19 cellular contexts compared by ENCODE assay signal in the genomic region with DNA sequence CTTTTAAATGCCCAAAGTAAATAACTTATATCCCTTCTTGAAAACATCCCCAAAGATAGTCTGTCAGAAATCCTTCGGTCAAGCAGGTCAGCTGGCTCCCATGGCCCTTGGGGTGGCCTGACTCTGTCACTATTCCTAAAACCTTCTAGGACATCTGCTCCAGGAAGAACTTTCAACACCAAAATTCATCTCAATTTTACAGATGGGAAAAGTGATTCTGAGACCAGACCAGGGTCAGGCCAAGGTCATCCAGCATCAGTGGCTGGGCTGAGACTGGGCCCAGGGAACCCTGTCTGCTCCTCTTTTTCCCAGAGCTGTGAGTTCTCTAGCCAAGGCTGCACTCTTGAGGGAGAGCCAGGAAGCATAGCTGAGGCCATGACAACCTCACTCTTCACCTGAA. TPM values are rescaled to one million over a fixed set of nuclear protein-coding genes. Genes with fewer than 3 reads are reported as not detected.
DNase-seq lines count a peak whose midpoint lies in the region; ATAC-seq, FAIRE-seq and TF ChIP-seq lines count a peak whose summit lies in the region.
"Had no signal": no experiment of that assay in that cellular context is flagged by ENCODE, and none has a peak within 500 bp of the region (broad histone marks: within the 10 kb centered on the region; RNA-seq: fewer than 3 reads in every experiment).

No MANE protein-coding gene starts in this region.

- H3K9me3 Mint-ChIP-seq in activated CD8-positive, alpha-beta T cell treated with anti-CD3 and anti-CD28 coated beads for 36 hours, result no peaks in the 10 kb centered on the region
- H3K9me3 Mint-ChIP-seq: CD8-positive, alpha-beta T cell; T-cell had no signal

- H3K27me3 Mint-ChIP-seq in activated CD8-positive, alpha-beta T cell treated with anti-CD3 and anti-CD28 coated beads for 36 hours, result no peaks in the 10 kb centered on the region
- H3K27me3 Mint-ChIP-seq: T-cell had no signal

- no peak for TF ChIP-seq POLR2A in esophagus squamous epithelium (IDR thresholded peaks at IDR 0.05)
- TF ChIP-seq POLR2A in Peyer's patch (IDR thresholded peaks at IDR 0.05), result no peak

- no peak overlapping the region for H3K4me3 Mint-ChIP-seq in activated CD8-positive, alpha-beta T cell treated with anti-CD3 and anti-CD28 coated beads for 36 hours
- H3K4me3 Mint-ChIP-seq: CD8-positive, alpha-beta T cell; T-cell had no signal

- H3K9me3 ChIP-seq in esophagus squamous epithelium (no peaks in the 10 kb centered on the region), Peyer's patch (no peaks in the 10 kb centered on the region)

- peak overlapping the region in 3 of 4 donors; percentile 37 to 72 (median 57) for H3K27ac ChIP-seq in esophagus squamous epithelium
- H3K27ac ChIP-seq in skin epidermis, result peak overlapping the region in 11 of 21 experiments; percentile 21 to 69 (median 44)
- H3K27ac ChIP-seq in Peyer's patch, result peak overlapping the region in 1 of 4 donors; percentile 19
- H3K27ac ChIP-seq: PC-9 had no signal

- H3K4me3 ChIP-seq in esophagus squamous epithelium (no peak overlapping the region), skin epidermis (no peak overlapping the region), Peyer's patch (no peak overlapping the region), H7 (ENCODE audit: insufficient read depth, low read depth, low read length) (no peak overlapping the region)
- H3K4me3 ChIP-seq: PC-9 had no signal

- no peak for ATAC-seq in activated CD8-positive, alpha-beta T cell treated with anti-CD3 and anti-CD28 coated beads for 36 hours
- ATAC-seq: CD8-positive, alpha-beta T cell; T-cell had no signal

- FAIRE-seq in GM19239 (lab: Jason Lieb, UNC), result peak; percentile 35
- FAIRE-seq: endometrium had no signal

- POLR2A ChIA-PET in activated CD8-positive, alpha-beta T cell treated with anti-CD3 and anti-CD28 coated beads for 36 hours (lab: Charles Lee), result interaction anchor here (0.6 to 19.8 kb wide), 6 partner anchors 11 to 242 kb away, joined by 3 to 264 read pairs (median 3); a partner anchor contains a TSS

- no peaks in the 10 kb centered on the region for H3K27me3 ChIP-seq in esophagus squamous epithelium
- H3K27me3 ChIP-seq in Peyer's patch, result no peaks in the 10 kb centered on the region
- H3K27me3 ChIP-seq in H7 (ENCODE audit: control insufficient read depth, insufficient read depth, low read length), result no peaks in the 10 kb centered on the region

- H3K36me3 Mint-ChIP-seq in activated CD8-positive, alpha-beta T cell treated with anti-CD3 and anti-CD28 coated beads for 36 hours (ENCODE audit: low read depth), result peaks cover 67% of the 10 kb centered on the region

- peaks cover 16 to 73% (median 32%) of the 10 kb centered on the region in 3 donors for H3K36me3 ChIP-seq in esophagus squamous epithelium
- peaks cover 0 to 21% (median 0%) of the 10 kb centered on the region in 3 donors for H3K36me3 ChIP-seq in Peyer's patch
- H3K36me3 ChIP-seq in H7 (replicated peaks; ENCODE audit: control insufficient read depth, insufficient read depth, low read length), result no peaks in the 10 kb centered on the region; the same call in 1 of the 2 replicates

- TF ChIP-seq CTCF in activated CD8-positive, alpha-beta T cell treated with anti-CD3 and anti-CD28 coated beads for 36 hours (IDR thresholded peaks at IDR 0.05), result no peak
- TF ChIP-seq CTCF in esophagus squamous epithelium (IDR thresholded peaks at IDR 0.05) (no peak), Peyer's patch (IDR thresholded peaks at IDR 0.05) (no peak)

- intact Hi-C loops in activated CD8-positive, alpha-beta T cell treated with anti-CD3 and anti-CD28 coated beads for 36 hours (cut with micrococcal nuclease), result loop anchor here (2.0 kb wide), 1 partner anchor 18 kb away; no protein-coding TSS in a partner anchor
- intact Hi-C loops in esophagus squamous epithelium (cut with DNase I), result no loop called here

- DNase-seq in GM19239 (ENCODE audit: insufficient read length, low spot score) (no peak), esophagus squamous epithelium (lab: John Stamatoyannopoulos, UW) (no peak), Peyer's patch (no peak), H7 (no peak), T-helper 1 cell (no peak)
- DNase-seq in activated CD8-positive, alpha-beta T cell treated with anti-CD3 and anti-CD28 coated beads for 36 hours, result no peak
- DNase-seq: activated CD4-positive, CD25-positive, alpha-beta regulatory T cell treated with anti-CD3 and anti-CD28 coated beads, Interleukin-2, amount 50 U/mL, for 72 hours; CD8-positive, alpha-beta T cell; EL; glutamatergic neuron; NCI-H146; T-cell had no signal

- H3K4me1 ChIP-seq in esophagus squamous epithelium (peaks cover 0 to 26% (median 17%) of the 10 kb centered on the region in 3 donors), Peyer's patch (no peaks in the 10 kb centered on the region)

- CTCF ChIA-PET in activated CD8-positive, alpha-beta T cell treated with anti-CD3 and anti-CD28 coated beads for 36 hours (lab: Charles Lee), result interaction anchor here (1.0 to 3.8 kb wide), 9 partner anchors 15 to 122 kb away, joined by 3 to 14 read pairs (median 4); a partner anchor contains a TSS

- 60 to 75% methylated on average over 1 of the region's 1 CpG for WGBS in esophagus squamous epithelium, 2 donors

- peak overlapping the region; percentile 88 for H3K27ac Mint-ChIP-seq in activated CD8-positive, alpha-beta T cell treated with anti-CD3 and anti-CD28 coated beads for 36 hours

- peaks cover 67% of the 10 kb centered on the region for H3K4me1 Mint-ChIP-seq in activated CD8-positive, alpha-beta T cell treated with anti-CD3 and anti-CD28 coated beads for 36 hours (ENCODE audit: low read depth)

RNA-seq across cellular contexts. Expression of a gene that starts 16.6 kb away (rescaled TPM):
- total RNA-seq in activated CD8-positive, alpha-beta T cell treated with anti-CD3 and anti-CD28 coated beads for 36 hours, result 1 to 10 TPM in 1 of 2 experiments, under 1 TPM in 1; 0.43 to 2.3 TPM
- total RNA-seq in esophagus squamous epithelium, result not detected
- not detected for total RNA-seq in Peyer's patch
- total RNA-seq in H7 (2014; rRNA removed; shearing (Covaris generic)), result not detected in 2 replicates
- total RNA-seq: IMR-90, NCI-H460, PC-9 had no signal

RNA-seq across cellular contexts. Expression of a gene that starts 19.9 kb away (rescaled TPM):
- 100 to 1,000 TPM; 294 to 300 TPM for total RNA-seq in activated CD8-positive, alpha-beta T cell treated with anti-CD3 and anti-CD28 coated beads for 36 hours
- 10 to 100 TPM; 54.1 to 90.9 (median 75.6) TPM for total RNA-seq in esophagus squamous epithelium
- total RNA-seq in Peyer's patch, result 10 to 100 TPM in 3 of 4 donors, 1 to 10 TPM in 1; 5.1 to 38.8 (median 17.6) TPM
- total RNA-seq in H7 (2014; rRNA removed; shearing (Covaris generic)), result 9.7 and 16.4 TPM in 2 replicates
- total RNA-seq: NCI-H460 had no signal

RNA-seq across cellular contexts. Expression of a gene that starts 26.1 kb away (rescaled TPM):
- total RNA-seq in activated CD8-positive, alpha-beta T cell treated with anti-CD3 and anti-CD28 coated beads for 36 hours, result not detected
- total RNA-seq in esophagus squamous epithelium, result not detected
- total RNA-seq in Peyer's patch, result not detected
- not detected in 2 replicates for total RNA-seq in H7 (2014; rRNA removed; shearing (Covaris generic))
- total RNA-seq: CD8-positive, alpha-beta T cell; IMR-90; kidney epithelial cell; NCI-H460; PC-9; pulmonary artery endothelial cell; T-cell had no signal

RNA-seq across cellular contexts. Expression of a gene that starts 53.3 kb away (rescaled TPM):
- under 1 TPM; 0.23 to 0.27 TPM for total RNA-seq in activated CD8-positive, alpha-beta T cell treated with anti-CD3 and anti-CD28 coated beads for 36 hours
- total RNA-seq in esophagus squamous epithelium (1 to 10 TPM in 2 of 4 donors, under 1 TPM in 2; 0.66 to 1.1 (median 0.90) TPM), Peyer's patch (1 to 10 TPM in 1 of 4 donors, not detected in 3; 1.2 TPM)
- total RNA-seq in H7 (2014; rRNA removed; shearing (Covaris generic)), result 3.1 and 3.4 TPM in 2 replicates
- total RNA-seq: IMR-90 had no signal
